ENCODE assay signal across 8 cellular contexts in genomic region chr6:80132942-80133517, GRCh38. TPM values are rescaled to one million over a fixed set of nuclear protein-coding genes. Genes with fewer than 3 reads are reported as not detected.
DNase-seq lines count a peak whose midpoint lies in the region; ATAC-seq and TF ChIP-seq lines count a peak whose summit lies in the region.

No MANE protein-coding gene starts in this region.

- H3K36me3 ChIP-seq in IMR-90 (ENCODE audit: control insufficient read depth, insufficient read depth, low read length), result 0 out of 2 replicates have a peak, but pooled peaks cover 1% of the 10 kb centered on the region

- no peak overlapping the region for H2BK5ac ChIP-seq in IMR-90 (ENCODE audit: low read depth, low read length, poor library complexity, severe bottlenecking)

- no peak overlapping the region for H3K56ac ChIP-seq in IMR-90 (ENCODE audit: extremely low read depth, insufficient read depth, low read length)

- dilution Hi-C loops in IMR-90 (cut with HindIII; ENCODE audit: low sequenced_read_pairs, unreplicated experiment), result no loop called here

- H3K4ac ChIP-seq in IMR-90 (ENCODE audit: low read depth, low read length), result no peak overlapping the region

- no peak for TF ChIP-seq POLR2A in IMR-90 (IDR thresholded peaks at IDR 0.05; ENCODE audit: low read depth, low read length)

- H3K4me1 ChIP-seq in IMR-90 (ENCODE audit: control insufficient read depth, insufficient read depth, low read length), result no peaks in the 10 kb centered on the region; the same call in 1 of the 2 replicates

- H3K27ac ChIP-seq in IMR-90 (ENCODE audit: insufficient read depth, low read length), result no peak overlapping the region

- H3K4me2 ChIP-seq in IMR-90 (ENCODE audit: low read depth, low read length), result no peak overlapping the region

- in situ Hi-C loops in IMR-90 (cut with MboI; ENCODE audit: low sequenced_read_pairs), result loop anchor here (25.0 kb wide), 1 partner anchor 1629 kb away; the partner anchor contains the start of gene TENT5A
- in situ Hi-C loops in T47D (cut with HindIII; ENCODE audit: low pct_unique_long_range_greater_than_20kb, low sequenced_read_pairs), result no loop called here

- no peaks in the 10 kb centered on the region for H3K79me1 ChIP-seq in IMR-90 (ENCODE audit: low read depth in 1 of 2, low read length in 2 of 2)

- no peak overlapping the region for H2BK20ac ChIP-seq in IMR-90 (ENCODE audit: low read depth, low read length)

- H2BK120ac ChIP-seq in IMR-90 (ENCODE audit: low read depth, low read length), result no peak overlapping the region

- no peak overlapping the region for H2AK5ac ChIP-seq in IMR-90 (ENCODE audit: low read depth, low read length)

- CTCF ChIA-PET in IMR-90 (lab: Yijun Ruan, JAX), result interaction anchor here (0.9 kb wide), 1 partner anchor 78 kb away, joined by 3 read pairs; no protein-coding TSS in a partner anchor

- no peak overlapping the region for H4K5ac ChIP-seq in IMR-90 (ENCODE audit: low read depth, low read length)

- no peak overlapping the region for H4K8ac ChIP-seq in IMR-90 (ENCODE audit: low read depth in 2 of 2, low read length in 2 of 2)

- peaks cover 2% of the 10 kb centered on the region; the same call in 1 of the 2 replicates for H3K9me1 ChIP-seq in IMR-90 (ENCODE audit: insufficient read depth, low read length)

- POLR2A ChIA-PET in IMR-90 (lab: Charles Lee; ENCODE audit: unreplicated experiment), result no interaction called here

- H3K14ac ChIP-seq in IMR-90 (replicated peaks; ENCODE audit: low read depth, low read length), result no peak overlapping the region

- no peaks in the 10 kb centered on the region for H3K9me3 ChIP-seq in IMR-90 (ENCODE audit: control insufficient read depth, insufficient read depth, low read length)

- DNase-seq in COR-L47 (lab: John Stamatoyannopoulos, UW) (peak; percentile 78), IMR-90 (peak; percentile 72), OCI-M1 (lab: John Stamatoyannopoulos, UW) (peak; percentile 71), T47D (ENCODE audit: low read depth in 1 of 2, low spot score in 1 of 2) (peak; percentile 4 to 71), kidney glomerular epithelial cell (lab: John Stamatoyannopoulos, UW) (peak; percentile 52)
- peak; percentile 27 for DNase-seq in stimulated activated CD4-positive, alpha-beta T cell treated with anti-CD3 and anti-CD28 coated beads, Interleukin-4, amount 100 ng/mL, for 24 hours

- H3K9ac ChIP-seq in IMR-90 (ENCODE audit: low read depth, low read length), result no peak overlapping the region

- H3K27me3 ChIP-seq in IMR-90 (ENCODE audit: control insufficient read depth, insufficient read depth, low read length), result no peaks in the 10 kb centered on the region

- intact Hi-C loops in IMR-90 (cut with micrococcal nuclease), result loop anchor here (5.0 to 10.0 kb wide), 3 partner anchors 1334 to 1872 kb away; partner anchors contain the start of gene TENT5A

- H3K18ac ChIP-seq in IMR-90 (ENCODE audit: low read depth, low read length), result no peak overlapping the region

- TF ChIP-seq CTCF in IMR-90 (conservative IDR thresholded peaks at IDR 0.05; ENCODE audit: low read depth, low read length), result peak; percentile 59

- no peak overlapping the region for H3K4me3 ChIP-seq in IMR-90 (ENCODE audit: insufficient read depth, low read depth, low read length)

- no peak overlapping the region for H3K23ac ChIP-seq in IMR-90 (ENCODE audit: low read depth, low read length)

- no peak overlapping the region for H2BK15ac ChIP-seq in IMR-90 (ENCODE audit: low read depth, low read length)

- no peaks in the 10 kb centered on the region for H4K20me1 ChIP-seq in IMR-90 (ENCODE audit: insufficient read depth, low read length)

- no peak overlapping the region for H2AFZ ChIP-seq in IMR-90 (replicated peaks; ENCODE audit: low read length, poor library complexity)

- H2AK9ac ChIP-seq in IMR-90 (replicated peaks; ENCODE audit: low read depth, low read length, poor library complexity), result no peak overlapping the region

- peak; percentile 76 for TF ChIP-seq RAD21 in IMR-90 (IDR thresholded peaks at IDR 0.05; ENCODE audit: low read length)

- no peak overlapping the region for H4K91ac ChIP-seq in IMR-90 (ENCODE audit: insufficient read depth, low read depth, low read length)

- WGBS in IMR-90 (ENCODE audit: extremely low coverage in 2 of 2, insufficient read length in 1 of 2), 2 experiments, result no CpG with 5 or more reads among the region's 5 CpGs

- no TSS peak for BruUV-seq in IMR-90 (replicated peaks; lab: Mats Ljungman, UMichigan)

- ATAC-seq in IMR-90 (ENCODE audit: low read depth) (no peak), GM18868 (IDR thresholded peaks at IDR 0.05; ENCODE audit: unreplicated experiment) (no peak), GM18511 (IDR thresholded peaks at IDR 0.05; ENCODE audit: unreplicated experiment) (no peak)

TF ChIP-seq in IMR-90, 13 proteins besides CTCF, POLR2A, EP300 and RAD21:
- TF ChIP-seq SMC3 (IDR thresholded peaks at IDR 0.05; ENCODE audit: low read depth, low read length) (peak; percentile 66), RFX5 (IDR thresholded peaks at IDR 0.05; ENCODE audit: low read depth, low read length) (no peak)

RNA-seq across cellular contexts. Expression of gene BCKDHB, which starts 26.6 kb away (rescaled TPM):
- total RNA-seq in IMR-90 (2012; rRNA removed), result 11.8 and 16.4 TPM in 2 replicates
- 8.9 and 11.2 TPM in 2 replicates for polyA plus RNA-seq in IMR-90 (2012; rRNA removed)
- 7.9 and 17.1 TPM in 2 replicates for polyA plus RNA-seq in IMR-90 (2012; cell fraction: cytosol; rRNA removed)
- 3.0 and 7.8 TPM in 2 replicates for polyA plus RNA-seq in IMR-90 (2012; cell fraction: nucleus; rRNA removed; ENCODE audit: low replicate concordance)

Comparison
In these comparisons a context has a peak if more than half of its experiments do, and no peak if none do; other contexts are left out.
1. DNase-seq: peak in every context shown above with its lines; median percentile 78 in COR-L47; 72 in IMR-90; 71 in OCI-M1; 52 in kidney glomerular epithelial cell; 38 in T47D; 27 in stimulated activated CD4-positive, alpha-beta T cell treated with anti-CD3 and anti-CD28 coated beads, Interleukin-4, amount 100 ng/mL, for 24 hours.